Comparison of ENCODE assay signal across 9 cellular contexts in the genomic region with DNA sequence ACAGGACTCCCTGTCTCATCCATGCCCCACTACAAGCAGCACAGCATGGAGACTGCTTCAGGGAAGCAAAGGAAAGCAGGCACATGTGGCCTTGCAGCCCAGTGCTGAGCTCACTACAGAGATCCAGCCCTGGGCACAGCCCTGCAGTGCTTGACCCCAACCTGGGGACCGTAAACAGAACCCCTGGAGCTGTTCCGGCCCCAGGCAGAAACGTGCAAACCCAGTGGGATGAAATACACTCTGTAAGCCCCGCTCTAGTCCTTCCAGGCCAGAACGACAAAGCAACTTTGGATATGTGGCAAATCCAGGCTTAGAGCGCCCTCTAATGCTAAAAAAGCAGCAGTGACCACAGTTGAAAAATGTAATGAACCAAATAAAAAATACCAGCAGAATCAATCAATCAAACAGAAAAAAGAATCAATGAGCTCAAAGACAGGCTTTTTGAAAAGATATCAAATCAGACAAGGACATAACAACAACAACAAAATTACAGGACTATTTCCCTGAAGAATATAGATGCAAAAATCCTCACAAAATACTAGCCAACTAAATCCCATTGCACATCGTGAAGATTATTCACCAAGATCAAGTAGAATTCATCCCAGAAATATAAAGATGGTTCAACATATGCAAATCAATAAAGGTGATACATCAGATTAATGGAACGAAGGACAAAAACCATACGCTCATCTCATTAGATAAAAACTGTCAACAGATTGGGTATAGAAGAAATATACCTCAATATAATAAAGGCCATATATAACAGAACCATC. TPM values are rescaled to one million over a fixed set of nuclear protein-coding genes. Genes with fewer than 3 reads are reported as not detected.
DNase-seq lines count a peak whose midpoint lies in the region; ATAC-seq and TF ChIP-seq lines count a peak whose summit lies in the region.
"Had no signal": no experiment of that assay in that cellular context is flagged by ENCODE, and none has a peak within 500 bp of the region (broad histone marks: within the 10 kb centered on the region; RNA-seq: fewer than 3 reads in every experiment).

No MANE protein-coding gene starts in this region.

- H3K36me3 Mint-ChIP-seq in activated naive CD4-positive, alpha-beta T cell treated with anti-CD3 and anti-CD28 coated beads, Interleukin-2, amount 50 U/mL, for 72 hours, result no peaks in the 10 kb centered on the region

- POLR2A ChIA-PET in RWPE1 (lab: Yijun Ruan, JAX; ENCODE audit: low non-redundant PET), result no interaction called here

- H3K36me3 ChIP-seq in psoas muscle (ENCODE audit: insufficient read depth in 1 of 2, low read depth in 1 of 2), result no peaks in the 10 kb centered on the region

- peak in 1 of 2 donors; percentile 4 for DNase-seq in activated naive CD4-positive, alpha-beta T cell treated with anti-CD3 and anti-CD28 coated beads, Interleukin-2, amount 50 U/mL, for 72 hours (ENCODE audit: low spot score in 2 of 2)
- DNase-seq in activated naive CD4-positive, alpha-beta T cell treated with anti-CD3 and anti-CD28 coated beads, Interleukin-2, amount 50 U/mL, for 16 hours, result no peak
- DNase-seq in KBM-7 (peak; percentile 61), RWPE1 (ENCODE audit: low spot score) (no peak), fibroblast of the aortic adventitia (ENCODE audit: low read depth) (peak; percentile 59), psoas muscle (no peak), HCEC 1CT (no peak)

- no peaks in the 10 kb centered on the region for H3K9me3 Mint-ChIP-seq in activated naive CD4-positive, alpha-beta T cell treated with anti-CD3 and anti-CD28 coated beads, Interleukin-2, amount 50 U/mL, for 72 hours
- H3K9me3 Mint-ChIP-seq: central memory CD8-positive, alpha-beta T cell had no signal

- peak; percentile 29; the same call in 1 of the 2 replicates for TF ChIP-seq CTCF in RWPE1 (conservative IDR thresholded peaks at IDR 0.05; ENCODE audit: low read depth)
- peak; percentile 77 for TF ChIP-seq CTCF in fibroblast of the aortic adventitia (IDR thresholded peaks at IDR 0.05; ENCODE audit: insufficient read depth, low read length)
- peak; percentile 52 for TF ChIP-seq CTCF in psoas muscle (IDR thresholded peaks at IDR 0.05)

- peak; percentile 33 to 58 for ATAC-seq in activated naive CD4-positive, alpha-beta T cell treated with anti-CD3 and anti-CD28 coated beads, Interleukin-2, amount 50 U/mL, for 72 hours
- ATAC-seq in psoas muscle (peak in 3 of 4 donors; percentile 43 to 67 (median 53)), GM21717 (IDR thresholded peaks at IDR 0.05; ENCODE audit: unreplicated experiment) (no peak)

- no peak overlapping the region for H3K4me3 ChIP-seq in fibroblast of the aortic adventitia (ENCODE audit: low read depth, low read length)
- H3K4me3 ChIP-seq in psoas muscle, result no peak overlapping the region

- no peaks in the 10 kb centered on the region for H3K9me3 ChIP-seq in psoas muscle

- H3K4me1 ChIP-seq in psoas muscle, result no peaks in the 10 kb centered on the region

- WGBS in psoas muscle, 3 donors, result 35 to 37% (median 35%) methylated on average over 9 of the region's 9 CpGs

- H3K27ac ChIP-seq in RWPE1, result no peak overlapping the region
- H3K27ac ChIP-seq in psoas muscle, result no peak overlapping the region

- in situ Hi-C loops in KBM-7 (cut with MboI; ENCODE audit: low pct_unique_long_range_greater_than_20kb, low sequenced_read_pairs), result loop anchor here (25.0 kb wide), 1 partner anchor 249 kb away; no protein-coding TSS in a partner anchor

- intact Hi-C loops in psoas muscle (cut with DNase I), result loop anchor here (1.0 to 5.0 kb wide), 2 partner anchors 262 to 264 kb away; a partner anchor contains a TSS

- H3K27me3 ChIP-seq in psoas muscle (ENCODE audit: insufficient read depth in 3 of 3, low read length in 2 of 3), result no peaks in the 10 kb centered on the region

- no peak overlapping the region for H3K27ac Mint-ChIP-seq in activated naive CD4-positive, alpha-beta T cell treated with anti-CD3 and anti-CD28 coated beads, Interleukin-2, amount 50 U/mL, for 72 hours

- CTCF ChIA-PET in RWPE1 (lab: Yijun Ruan, JAX), result interaction anchor here (0.7 to 1.1 kb wide), 4 partner anchors 20 to 663 kb away, joined by 3 to 4 read pairs (median 3); no protein-coding TSS in a partner anchor

RNA-seq across cellular contexts. Expression of a gene that starts 45.6 kb away (rescaled TPM):
- 10 to 100 TPM; 22.3 to 28.5 TPM for total RNA-seq in activated naive CD4-positive, alpha-beta T cell treated with anti-CD3 and anti-CD28 coated beads, Interleukin-2, amount 50 U/mL, for 72 hours
- total RNA-seq in fibroblast of the aortic adventitia (ENCODE audit: low replicate concordance), result 11.5 TPM in 2 replicates
- total RNA-seq in psoas muscle, result 1 to 10 TPM in 3 of 4 donors, under 1 TPM in 1; 0.47 to 3.2 (median 1.2) TPM
- polyA plus RNA-seq in psoas muscle, result 1 to 10 TPM in 2 of 3 donors, under 1 TPM in 1; 0.25 to 2.6 (median 1.1) TPM

Comparison
In these comparisons a context has a peak if more than half of its experiments do, and no peak if none do; other contexts are left out.
1. DNase-seq: peak in KBM-7 (single experiment) and fibroblast of the aortic adventitia (single experiment); none in activated naive CD4-positive, alpha-beta T cell treated with anti-CD3 and anti-CD28 coated beads, Interleukin-2, amount 50 U/mL, for 16 hours (single experiment), RWPE1 (single experiment), psoas muscle (0 of 2) and HCEC 1CT (single experiment).
2. Peak in every context shown above with its lines, with median percentiles within 50 percentile points of each other: CTCF ChIP-seq.